ENCODE assay signal across 1 cellular context in the genomic region with DNA sequence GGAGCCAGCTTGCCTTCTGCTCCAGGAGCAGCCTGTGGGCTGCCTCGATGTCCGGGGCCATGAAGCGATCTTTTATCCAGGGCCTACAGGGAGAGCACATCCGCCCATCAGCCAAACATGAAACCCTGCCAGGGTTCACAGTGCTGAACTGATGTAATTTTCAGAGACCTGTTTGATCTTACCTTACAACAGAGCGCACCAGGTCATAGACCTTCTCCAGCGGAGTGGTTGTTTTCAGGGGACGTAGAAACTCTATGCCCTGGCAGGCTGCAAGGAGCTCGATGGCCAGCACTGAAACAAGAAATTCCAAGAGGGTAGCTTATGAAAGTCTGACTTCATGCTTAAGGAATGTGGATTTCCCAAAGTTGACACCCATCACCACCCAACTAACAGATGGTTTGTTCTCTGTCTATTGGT.
TF ChIP-seq lines count a peak whose summit lies in the region.

No MANE protein-coding gene starts in this region.

TF ChIP-seq in HepG2, 621 proteins besides CTCF, POLR2A, EP300 and RAD21 (continued from another document and continues in another):
- TF ChIP-seq, protein P1, sequence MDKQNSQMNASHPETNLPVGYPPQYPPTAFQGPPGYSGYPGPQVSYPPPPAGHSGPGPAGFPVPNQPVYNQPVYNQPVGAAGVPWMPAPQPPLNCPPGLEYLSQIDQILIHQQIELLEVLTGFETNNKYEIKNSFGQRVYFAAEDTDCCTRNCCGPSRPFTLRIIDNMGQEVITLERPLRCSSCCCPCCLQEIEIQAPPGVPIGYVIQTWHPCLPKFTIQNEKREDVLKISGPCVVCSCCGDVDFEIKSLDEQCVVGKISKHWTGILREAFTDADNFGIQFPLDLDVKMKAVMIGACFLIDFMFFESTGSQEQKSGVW (CRISPR knock-in tag; IDR thresholded peaks at IDR 0.05; ENCODE audit: borderline replicate concordance) = no peak
- TF ChIP-seq, protein P2, sequence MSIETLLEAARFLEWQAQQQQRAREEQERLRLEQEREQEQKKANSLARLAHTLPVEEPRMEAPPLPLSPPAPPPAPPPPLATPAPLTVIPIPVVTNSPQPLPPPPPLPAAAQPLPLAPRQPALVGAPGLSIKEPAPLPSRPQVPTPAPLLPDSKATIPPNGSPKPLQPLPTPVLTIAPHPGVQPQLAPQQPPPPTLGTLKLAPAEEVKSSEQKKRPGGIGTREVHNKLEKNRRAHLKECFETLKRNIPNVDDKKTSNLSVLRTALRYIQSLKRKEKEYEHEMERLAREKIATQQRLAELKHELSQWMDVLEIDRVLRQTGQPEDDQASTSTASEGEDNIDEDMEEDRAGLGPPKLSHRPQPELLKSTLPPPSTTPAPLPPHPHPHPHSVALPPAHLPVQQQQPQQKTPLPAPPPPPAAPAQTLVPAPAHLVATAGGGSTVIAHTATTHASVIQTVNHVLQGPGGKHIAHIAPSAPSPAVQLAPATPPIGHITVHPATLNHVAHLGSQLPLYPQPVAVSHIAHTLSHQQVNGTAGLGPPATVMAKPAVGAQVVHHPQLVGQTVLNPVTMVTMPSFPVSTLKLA (IDR thresholded peaks at IDR 0.05) = no peak
- TF ChIP-seq ZNF724P (CRISPR knock-in tag; IDR thresholded peaks at IDR 0.05; ENCODE audit: borderline replicate concordance) = no peak
- no peak for TF ChIP-seq MZF1 (CRISPR knock-in tag; IDR thresholded peaks at IDR 0.05; ENCODE audit: borderline replicate concordance)
- TF ChIP-seq, protein P3, sequence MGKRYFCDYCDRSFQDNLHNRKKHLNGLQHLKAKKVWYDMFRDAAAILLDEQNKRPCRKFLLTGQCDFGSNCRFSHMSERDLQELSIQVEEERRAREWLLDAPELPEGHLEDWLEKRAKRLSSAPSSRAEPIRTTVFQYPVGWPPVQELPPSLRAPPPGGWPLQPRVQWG (CRISPR knock-in tag; IDR thresholded peaks at IDR 0.05; ENCODE audit: borderline replicate concordance, low read depth) = no peak
- TF ChIP-seq, protein P4, sequence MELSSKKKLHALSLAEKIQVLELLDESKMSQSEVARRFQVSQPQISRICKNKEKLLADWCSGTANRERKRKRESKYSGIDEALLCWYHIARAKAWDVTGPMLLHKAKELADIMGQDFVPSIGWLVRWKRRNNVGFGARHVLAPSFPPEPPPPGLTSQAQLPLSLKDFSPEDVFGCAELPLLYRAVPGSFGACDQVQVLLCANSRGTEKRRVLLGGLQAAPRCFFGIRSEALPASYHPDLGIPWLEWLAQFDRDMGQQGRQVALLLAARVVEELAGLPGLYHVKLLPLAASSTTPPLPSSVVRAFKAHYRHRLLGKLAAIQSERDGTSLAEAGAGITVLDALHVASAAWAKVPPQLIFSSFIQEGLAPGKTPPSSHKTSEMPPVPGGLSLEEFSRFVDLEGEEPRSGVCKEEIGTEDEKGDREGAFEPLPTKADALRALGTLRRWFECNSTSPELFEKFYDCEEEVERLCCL (CRISPR knock-in tag; IDR thresholded peaks at IDR 0.05; ENCODE audit: borderline replicate concordance) = no peak
- no peak for TF ChIP-seq RBAK (CRISPR knock-in tag; IDR thresholded peaks at IDR 0.05)
- TF ChIP-seq ZNF549 (CRISPR knock-in tag; IDR thresholded peaks at IDR 0.05) = no peak
- no peak for TF ChIP-seq ZFP1 (CRISPR knock-in tag; IDR thresholded peaks at IDR 0.05)
- no peak for TF ChIP-seq SMYD3 (CRISPR knock-in tag; IDR thresholded peaks at IDR 0.05)
- no peak for TF ChIP-seq ZNF44 (CRISPR knock-in tag; IDR thresholded peaks at IDR 0.05)
- TF ChIP-seq, protein P5, sequence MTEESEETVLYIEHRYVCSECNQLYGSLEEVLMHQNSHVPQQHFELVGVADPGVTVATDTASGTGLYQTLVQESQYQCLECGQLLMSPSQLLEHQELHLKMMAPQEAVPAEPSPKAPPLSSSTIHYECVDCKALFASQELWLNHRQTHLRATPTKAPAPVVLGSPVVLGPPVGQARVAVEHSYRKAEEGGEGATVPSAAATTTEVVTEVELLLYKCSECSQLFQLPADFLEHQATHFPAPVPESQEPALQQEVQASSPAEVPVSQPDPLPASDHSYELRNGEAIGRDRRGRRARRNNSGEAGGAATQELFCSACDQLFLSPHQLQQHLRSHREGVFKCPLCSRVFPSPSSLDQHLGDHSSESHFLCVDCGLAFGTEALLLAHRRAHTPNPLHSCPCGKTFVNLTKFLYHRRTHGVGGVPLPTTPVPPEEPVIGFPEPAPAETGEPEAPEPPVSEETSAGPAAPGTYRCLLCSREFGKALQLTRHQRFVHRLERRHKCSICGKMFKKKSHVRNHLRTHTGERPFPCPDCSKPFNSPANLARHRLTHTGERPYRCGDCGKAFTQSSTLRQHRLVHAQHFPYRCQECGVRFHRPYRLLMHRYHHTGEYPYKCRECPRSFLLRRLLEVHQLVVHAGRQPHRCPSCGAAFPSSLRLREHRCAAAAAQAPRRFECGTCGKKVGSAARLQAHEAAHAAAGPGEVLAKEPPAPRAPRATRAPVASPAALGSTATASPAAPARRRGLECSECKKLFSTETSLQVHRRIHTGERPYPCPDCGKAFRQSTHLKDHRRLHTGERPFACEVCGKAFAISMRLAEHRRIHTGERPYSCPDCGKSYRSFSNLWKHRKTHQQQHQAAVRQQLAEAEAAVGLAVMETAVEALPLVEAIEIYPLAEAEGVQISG (CRISPR knock-in tag; IDR thresholded peaks at IDR 0.05) = peak; percentile 61
- TF ChIP-seq ZFP36 (IDR thresholded peaks at IDR 0.05; ENCODE audit: borderline replicate concordance, low read depth, low read length, partially characterized antibody) = no peak
- peak; percentile 49 for TF ChIP-seq MED8 (CRISPR knock-in tag; IDR thresholded peaks at IDR 0.05; ENCODE audit: insufficient replicate concordance)
- no peak for TF ChIP-seq ETV6 (CRISPR knock-in tag; conservative IDR thresholded peaks at IDR 0.05)
- no peak for TF ChIP-seq ZNF510 (CRISPR knock-in tag; IDR thresholded peaks at IDR 0.05; ENCODE audit: low read depth)
- TF ChIP-seq ZNF577 (CRISPR knock-in tag; IDR thresholded peaks at IDR 0.05; ENCODE audit: borderline replicate concordance, low read depth) = no peak
- TF ChIP-seq JUND (CRISPR knock-in tag; IDR thresholded peaks at IDR 0.05) = peak; percentile 48; the same call in 1 of the 2 replicates
- no peak for TF ChIP-seq KLF11 (CRISPR knock-in tag; IDR thresholded peaks at IDR 0.05)
- TF ChIP-seq, protein P6, sequence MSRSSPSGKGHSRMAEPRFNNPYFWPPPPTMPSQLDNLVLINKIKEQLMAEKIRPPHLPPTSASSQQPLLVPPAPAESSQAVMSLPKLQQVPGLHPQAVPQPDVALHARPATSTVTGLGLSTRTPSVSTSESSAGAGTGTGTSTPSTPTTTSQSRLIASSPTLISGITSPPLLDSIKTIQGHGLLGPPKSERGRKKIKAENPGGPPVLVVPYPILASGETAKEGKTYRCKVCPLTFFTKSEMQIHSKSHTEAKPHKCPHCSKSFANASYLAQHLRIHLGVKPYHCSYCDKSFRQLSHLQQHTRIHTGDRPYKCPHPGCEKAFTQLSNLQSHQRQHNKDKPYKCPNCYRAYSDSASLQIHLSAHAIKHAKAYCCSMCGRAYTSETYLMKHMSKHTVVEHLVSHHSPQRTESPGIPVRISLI (CRISPR knock-in tag; IDR thresholded peaks at IDR 0.05; ENCODE audit: borderline replicate concordance) = no peak
- TF ChIP-seq ZNF501 (CRISPR knock-in tag; IDR thresholded peaks at IDR 0.05) = peak; percentile 43; the same call in 1 of the 2 replicates
- no peak for TF ChIP-seq ZNF776 (CRISPR knock-in tag; IDR thresholded peaks at IDR 0.05)
- peak; percentile 84; the same call in 1 of the 2 replicates for TF ChIP-seq HDAC2 (CRISPR knock-in tag; IDR thresholded peaks at IDR 0.05)
- TF ChIP-seq ATF7 (IDR thresholded peaks at IDR 0.05) = no peak
- peak; percentile 62; the same call in 1 of the 2 replicates for TF ChIP-seq ATF7 (CRISPR knock-in tag; IDR thresholded peaks at IDR 0.05)
- TF ChIP-seq ZNF678 (CRISPR knock-in tag; IDR thresholded peaks at IDR 0.05) = no peak
- TF ChIP-seq TP53 (CRISPR knock-in tag; conservative IDR thresholded peaks at IDR 0.05) = no peak
- TF ChIP-seq ZNF10 (CRISPR knock-in tag; IDR thresholded peaks at IDR 0.05; ENCODE audit: borderline replicate concordance, low read depth) = no peak
- TF ChIP-seq, protein P7, sequence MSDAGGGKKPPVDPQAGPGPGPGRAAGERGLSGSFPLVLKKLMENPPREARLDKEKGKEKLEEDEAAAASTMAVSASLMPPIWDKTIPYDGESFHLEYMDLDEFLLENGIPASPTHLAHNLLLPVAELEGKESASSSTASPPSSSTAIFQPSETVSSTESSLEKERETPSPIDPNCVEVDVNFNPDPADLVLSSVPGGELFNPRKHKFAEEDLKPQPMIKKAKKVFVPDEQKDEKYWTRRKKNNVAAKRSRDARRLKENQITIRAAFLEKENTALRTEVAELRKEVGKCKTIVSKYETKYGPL (CRISPR knock-in tag; IDR thresholded peaks at IDR 0.05) = no peak
- no peak for TF ChIP-seq SETDB1 (CRISPR knock-in tag; IDR thresholded peaks at IDR 0.05; ENCODE audit: borderline replicate concordance)
- no peak for TF ChIP-seq CC2D1A (CRISPR knock-in tag; IDR thresholded peaks at IDR 0.05)
- TF ChIP-seq, protein P8, sequence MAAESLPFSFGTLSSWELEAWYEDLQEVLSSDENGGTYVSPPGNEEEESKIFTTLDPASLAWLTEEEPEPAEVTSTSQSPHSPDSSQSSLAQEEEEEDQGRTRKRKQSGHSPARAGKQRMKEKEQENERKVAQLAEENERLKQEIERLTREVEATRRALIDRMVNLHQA (CRISPR knock-in tag; IDR thresholded peaks at IDR 0.05) = no peak
- TF ChIP-seq, protein P9, sequence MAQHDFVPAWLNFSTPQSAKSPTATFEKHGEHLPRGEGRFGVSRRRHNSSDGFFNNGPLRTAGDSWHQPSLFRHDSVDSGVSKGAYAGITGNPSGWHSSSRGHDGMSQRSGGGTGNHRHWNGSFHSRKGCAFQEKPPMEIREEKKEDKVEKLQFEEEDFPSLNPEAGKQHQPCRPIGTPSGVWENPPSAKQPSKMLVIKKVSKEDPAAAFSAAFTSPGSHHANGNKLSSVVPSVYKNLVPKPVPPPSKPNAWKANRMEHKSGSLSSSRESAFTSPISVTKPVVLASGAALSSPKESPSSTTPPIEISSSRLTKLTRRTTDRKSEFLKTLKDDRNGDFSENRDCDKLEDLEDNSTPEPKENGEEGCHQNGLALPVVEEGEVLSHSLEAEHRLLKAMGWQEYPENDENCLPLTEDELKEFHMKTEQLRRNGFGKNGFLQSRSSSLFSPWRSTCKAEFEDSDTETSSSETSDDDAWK (CRISPR knock-in tag; IDR thresholded peaks at IDR 0.05) = no peak
- no peak for TF ChIP-seq GZF1 (CRISPR knock-in tag; IDR thresholded peaks at IDR 0.05)
- TF ChIP-seq ZNF614 (CRISPR knock-in tag; IDR thresholded peaks at IDR 0.05; ENCODE audit: borderline replicate concordance) = peak; percentile 69; the same call in 1 of the 2 replicates
- TF ChIP-seq, protein P10, sequence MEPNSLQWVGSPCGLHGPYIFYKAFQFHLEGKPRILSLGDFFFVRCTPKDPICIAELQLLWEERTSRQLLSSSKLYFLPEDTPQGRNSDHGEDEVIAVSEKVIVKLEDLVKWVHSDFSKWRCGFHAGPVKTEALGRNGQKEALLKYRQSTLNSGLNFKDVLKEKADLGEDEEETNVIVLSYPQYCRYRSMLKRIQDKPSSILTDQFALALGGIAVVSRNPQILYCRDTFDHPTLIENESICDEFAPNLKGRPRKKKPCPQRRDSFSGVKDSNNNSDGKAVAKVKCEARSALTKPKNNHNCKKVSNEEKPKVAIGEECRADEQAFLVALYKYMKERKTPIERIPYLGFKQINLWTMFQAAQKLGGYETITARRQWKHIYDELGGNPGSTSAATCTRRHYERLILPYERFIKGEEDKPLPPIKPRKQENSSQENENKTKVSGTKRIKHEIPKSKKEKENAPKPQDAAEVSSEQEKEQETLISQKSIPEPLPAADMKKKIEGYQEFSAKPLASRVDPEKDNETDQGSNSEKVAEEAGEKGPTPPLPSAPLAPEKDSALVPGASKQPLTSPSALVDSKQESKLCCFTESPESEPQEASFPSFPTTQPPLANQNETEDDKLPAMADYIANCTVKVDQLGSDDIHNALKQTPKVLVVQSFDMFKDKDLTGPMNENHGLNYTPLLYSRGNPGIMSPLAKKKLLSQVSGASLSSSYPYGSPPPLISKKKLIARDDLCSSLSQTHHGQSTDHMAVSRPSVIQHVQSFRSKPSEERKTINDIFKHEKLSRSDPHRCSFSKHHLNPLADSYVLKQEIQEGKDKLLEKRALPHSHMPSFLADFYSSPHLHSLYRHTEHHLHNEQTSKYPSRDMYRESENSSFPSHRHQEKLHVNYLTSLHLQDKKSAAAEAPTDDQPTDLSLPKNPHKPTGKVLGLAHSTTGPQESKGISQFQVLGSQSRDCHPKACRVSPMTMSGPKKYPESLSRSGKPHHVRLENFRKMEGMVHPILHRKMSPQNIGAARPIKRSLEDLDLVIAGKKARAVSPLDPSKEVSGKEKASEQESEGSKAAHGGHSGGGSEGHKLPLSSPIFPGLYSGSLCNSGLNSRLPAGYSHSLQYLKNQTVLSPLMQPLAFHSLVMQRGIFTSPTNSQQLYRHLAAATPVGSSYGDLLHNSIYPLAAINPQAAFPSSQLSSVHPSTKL (CRISPR knock-in tag; IDR thresholded peaks at IDR 0.05) = peak; percentile 92
- no peak for TF ChIP-seq ZNF672 (CRISPR knock-in tag; IDR thresholded peaks at IDR 0.05)
- no peak for TF ChIP-seq REL (CRISPR knock-in tag; conservative IDR thresholded peaks at IDR 0.05)
- TF ChIP-seq, protein P11, sequence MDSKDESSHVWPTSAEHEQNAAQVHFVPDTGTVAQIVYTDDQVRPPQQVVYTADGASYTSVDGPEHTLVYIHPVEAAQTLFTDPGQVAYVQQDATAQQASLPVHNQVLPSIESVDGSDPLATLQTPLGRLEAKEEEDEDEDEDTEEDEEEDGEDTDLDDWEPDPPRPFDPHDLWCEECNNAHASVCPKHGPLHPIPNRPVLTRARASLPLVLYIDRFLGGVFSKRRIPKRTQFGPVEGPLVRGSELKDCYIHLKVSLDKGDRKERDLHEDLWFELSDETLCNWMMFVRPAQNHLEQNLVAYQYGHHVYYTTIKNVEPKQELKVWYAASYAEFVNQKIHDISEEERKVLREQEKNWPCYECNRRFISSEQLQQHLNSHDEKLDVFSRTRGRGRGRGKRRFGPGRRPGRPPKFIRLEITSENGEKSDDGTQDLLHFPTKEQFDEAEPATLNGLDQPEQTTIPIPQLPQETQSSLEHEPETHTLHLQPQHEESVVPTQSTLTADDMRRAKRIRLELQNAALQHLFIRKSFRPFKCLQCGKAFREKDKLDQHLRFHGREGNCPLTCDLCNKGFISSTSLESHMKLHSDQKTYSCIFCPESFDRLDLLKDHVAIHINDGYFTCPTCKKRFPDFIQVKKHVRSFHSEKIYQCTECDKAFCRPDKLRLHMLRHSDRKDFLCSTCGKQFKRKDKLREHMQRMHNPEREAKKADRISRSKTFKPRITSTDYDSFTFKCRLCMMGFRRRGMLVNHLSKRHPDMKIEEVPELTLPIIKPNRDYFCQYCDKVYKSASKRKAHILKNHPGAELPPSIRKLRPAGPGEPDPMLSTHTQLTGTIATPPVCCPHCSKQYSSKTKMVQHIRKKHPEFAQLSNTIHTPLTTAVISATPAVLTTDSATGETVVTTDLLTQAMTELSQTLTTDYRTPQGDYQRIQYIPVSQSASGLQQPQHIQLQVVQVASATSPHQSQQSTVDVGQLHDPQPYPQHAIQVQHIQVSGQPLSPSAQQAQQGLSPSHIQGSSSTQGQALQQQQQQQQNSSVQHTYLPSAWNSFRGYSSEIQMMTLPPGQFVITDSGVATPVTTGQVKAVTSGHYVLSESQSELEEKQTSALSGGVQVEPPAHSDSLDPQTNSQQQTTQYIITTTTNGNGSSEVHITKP (CRISPR knock-in tag; IDR thresholded peaks at IDR 0.05; ENCODE audit: low read depth) = no peak
- TF ChIP-seq HNRNPH1 (optimal IDR thresholded peaks at IDR 0.05; ENCODE audit: low read depth, low read length) = no peak
- TF ChIP-seq MAFF (IDR thresholded peaks at IDR 0.05; ENCODE audit: low read depth, low read length) = no peak
- TF ChIP-seq ZEB1 (IDR thresholded peaks at IDR 0.05; ENCODE audit: insufficient replicate concordance, low read depth) = no peak
